Comparison of ENCODE assay signal across 8 cellular contexts in genomic region chr1:185317034-185317885, GRCh38. TPM values are rescaled to one million over a fixed set of nuclear protein-coding genes. Genes with fewer than 3 reads are reported as not detected.
DNase-seq lines count a peak whose midpoint lies in the region; TF ChIP-seq lines count a peak whose summit lies in the region.

IVNS1ABP (minus strand) TSS chr1:185317243; CDS start chr1:185309493, 7,750 bp downstream.

- DNase-seq in GDM1 (lab: John Stamatoyannopoulos, UW) = peak; percentile 94
- peak; percentile 88 to 94 for DNase-seq in HAP-1 (ENCODE audit: low spot score in 2 of 2)
- DNase-seq in MG63 = peak; percentile 96
- DNase-seq in SHP77 treated with DMSO at 0.1 percent for 48 hours (lab: John Stamatoyannopoulos, UW) = peak; percentile 90
- DNase-seq in activated gamma-delta T cell (lab: John Stamatoyannopoulos, UW) = peak; percentile 96
- DNase-seq in fibroblast of villous mesenchyme (ENCODE audit: low read depth) = peak; percentile 91
- peak; percentile 79 for DNase-seq in neural crest cell (ENCODE audit: low read depth, low spot score)

- peaks cover 6% of the 10 kb centered on the region for H3K9me3 Mint-ChIP-seq in neural crest cell

- H3K9me3 ChIP-seq in HAP-1 (0 out of 2 replicates have a peak, but pooled peaks cover 2% of the 10 kb centered on the region), MG63 (0 out of 2 replicates have a peak, but pooled peaks cover 3% of the 10 kb centered on the region), stomach smooth muscle (ENCODE audit: control insufficient read depth in 2 of 2, low read length in 2 of 2) (no peaks in the 10 kb centered on the region)

- peaks cover 50% of the 10 kb centered on the region for H3K4me1 Mint-ChIP-seq in neural crest cell

- in situ Hi-C loops in HAP-1 (cut with MboI; ENCODE audit: low sequenced_read_pairs) = loop anchor here (25.0 kb wide), 2 partner anchors 345 to 1045 kb away; no protein-coding TSS in a partner anchor

- peak within 1 kb of the TSS; percentile 99 for H3K27ac Mint-ChIP-seq in neural crest cell (ENCODE audit: unreplicated experiment)

- TF ChIP-seq CTCF in fibroblast of villous mesenchyme (IDR thresholded peaks at IDR 0.05; ENCODE audit: insufficient read depth, low read depth, low read length) = no peak
- peak; percentile 32 for TF ChIP-seq CTCF in neural crest cell (conservative IDR thresholded peaks at IDR 0.05)

- H3K4me3 ChIP-seq in HAP-1 = peak within 1 kb of the TSS; percentile 85
- peak within 1 kb of the TSS; percentile 73 for H3K4me3 ChIP-seq in MG63
- peak within 1 kb of the TSS; percentile 88 for H3K4me3 ChIP-seq in fibroblast of villous mesenchyme (ENCODE audit: low read depth, low read length)
- peak within 1 kb of the TSS; percentile 92 to 95 for H3K4me3 ChIP-seq in stomach smooth muscle (ENCODE audit: low read length in 2 of 2)

- no peaks in the 10 kb centered on the region for H3K36me3 ChIP-seq in HAP-1 (replicated peaks)
- peaks cover 12% of the 10 kb centered on the region for H3K36me3 ChIP-seq in MG63
- H3K36me3 ChIP-seq in stomach smooth muscle (ENCODE audit: control insufficient read depth in 2 of 2, insufficient read depth in 2 of 2, low read length in 2 of 2) = no peaks in the 10 kb centered on the region

- H3K36me3 Mint-ChIP-seq in neural crest cell (ENCODE audit: low read depth) = peaks cover 15% of the 10 kb centered on the region

- peak within 1 kb of the TSS; percentile 83 to 86 for H3K9ac ChIP-seq in stomach smooth muscle (ENCODE audit: low read length in 2 of 2)

- H3K4me1 ChIP-seq in HAP-1 = peaks cover 26% of the 10 kb centered on the region
- peaks cover 11% of the 10 kb centered on the region for H3K4me1 ChIP-seq in stomach smooth muscle (ENCODE audit: control insufficient read depth, insufficient read depth, low read length)

- no peaks in the 10 kb centered on the region for H3K27me3 ChIP-seq in HAP-1 (ENCODE audit: low read depth)
- no peaks in the 10 kb centered on the region for H3K27me3 ChIP-seq in MG63
- no peaks in the 10 kb centered on the region for H3K27me3 ChIP-seq in stomach smooth muscle (ENCODE audit: control insufficient read depth in 1 of 2, insufficient read depth in 2 of 2, low read length in 2 of 2)

- peak within 1 kb of the TSS; percentile 92 for H3K4me3 Mint-ChIP-seq in neural crest cell

- H3K27me3 Mint-ChIP-seq in neural crest cell (ENCODE audit: low read depth) = no peaks in the 10 kb centered on the region

- peak within 1 kb of the TSS; percentile 91 for H3K27ac ChIP-seq in stomach smooth muscle (ENCODE audit: low read length)

RNA-seq across cellular contexts. Expression of gene IVNS1ABP, which starts in this region (rescaled TPM):
- 28.5 and 32.5 TPM in 2 replicates for total RNA-seq in MG63 (2014; rRNA removed; shearing (Covaris generic); ENCODE audit: low replicate concordance)
- total RNA-seq in fibroblast of villous mesenchyme (35.4 and 76.0 TPM in 2 replicates), neural crest cell (125 and 126 TPM in 2 replicates)

Comparison
In these comparisons a context has a peak if more than half of its experiments do, and no peak if none do; other contexts are left out.
1. Peak in every context shown above with its lines: DNase-seq, H3K4me3 ChIP-seq and H3K27ac ChIP-seq.